In genomic region chr2:6011871-6012380, GRCh38 we compare ENCODE assay signal across 11 cellular contexts.
"Had no signal": no experiment of that assay in that cellular context is flagged by ENCODE, and none has a peak within 500 bp of the region (broad histone marks: within the 10 kb centered on the region; RNA-seq: fewer than 3 reads in every experiment).

No MANE protein-coding gene starts in this region.

- H3K27ac Mint-ChIP-seq: activated T-helper 2 cell treated with anti-CD3 and anti-CD28 coated beads, Interferon-gamma antibody, Interleukin-2, Interleukin-4, amounts not matched to agents 10 μg/mL and 5 μg/mL and 100 μg/mL, durations not matched to agents 14 hours and 24 hours and 36 hours; naive thymus-derived CD4-positive, alpha-beta T cell; stimulated activated naive CD8-positive, alpha-beta T cell treated with anti-CD3 and anti-CD28 coated beads, Interleukin-15, Interleukin-2, amounts not matched to agents 100 ng/mL and 50 ng/mL, for 24 hours; T-helper 2 cell treated with Interferon-gamma antibody and Interleukin-4, amounts not matched to agents 5 μg/mL and 100 μg/mL, for 36 hours had no signal

- DNase-seq: activated naive CD4-positive, alpha-beta T cell treated with anti-CD3 and anti-CD28 coated beads, Interleukin-2, amount 50 U/mL, for 16 hours; caudate nucleus; cortex of kidney; erythroblast; left colon; naive thymus-derived CD4-positive, alpha-beta T cell; stimulated activated CD4-positive, alpha-beta T cell treated with anti-CD3 and anti-CD28 coated beads, Interleukin-4, amount 100 ng/mL, for 24 hours had no signal

- H3K4me1 Mint-ChIP-seq: naive thymus-derived CD4-positive, alpha-beta T cell had no signal

- H3K4me3 Mint-ChIP-seq: naive thymus-derived CD4-positive, alpha-beta T cell; stimulated activated naive CD8-positive, alpha-beta T cell treated with anti-CD3 and anti-CD28 coated beads, Interleukin-15, Interleukin-2, amounts not matched to agents 100 ng/mL and 50 ng/mL, for 24 hours; T-helper 2 cell treated with Interferon-gamma antibody and Interleukin-4, amounts not matched to agents 5 μg/mL and 100 μg/mL, for 36 hours had no signal

- H3K9me3 Mint-ChIP-seq: activated T-helper 2 cell treated with anti-CD3 and anti-CD28 coated beads, Interferon-gamma antibody, Interleukin-2, Interleukin-4, amounts not matched to agents 10 μg/mL and 5 μg/mL and 100 μg/mL, durations not matched to agents 14 hours and 24 hours and 36 hours; T-helper 2 cell treated with Interferon-gamma antibody and Interleukin-4, amounts not matched to agents 5 μg/mL and 100 μg/mL, for 36 hours had no signal

- H3K27me3 Mint-ChIP-seq: naive thymus-derived CD4-positive, alpha-beta T cell had no signal

- ATAC-seq: activated CD4-positive, CD25-positive, alpha-beta regulatory T cell treated with anti-CD3 and anti-CD28 coated beads, Interleukin-2, amount 50 U/mL, for 24 hours; left colon; naive thymus-derived CD4-positive, alpha-beta T cell had no signal
